ENCODE assay signal across 22 cellular contexts in genomic region chr13:96696501-96696900, GRCh38.
"Had no signal": no experiment of that assay in that cellular context is flagged by ENCODE, and none has a peak within 500 bp of the region (broad histone marks: within the 10 kb centered on the region; RNA-seq: fewer than 3 reads in every experiment).

No MANE protein-coding gene starts in this region.

- DNase-seq: cerebellar nuclear complex; dorsolateral prefrontal cortex; effector CD4-positive, alpha-beta T cell; foreskin melanocyte; glutamatergic neuron; heart right ventricle; hypothalamus; immature natural killer cell; mesenchymal stem cell; midbrain; naive thymus-derived CD4-positive, alpha-beta T cell; spleen; stimulated activated CD4-positive, alpha-beta T cell treated with anti-CD3 and anti-CD28 coated beads, Interleukin-4, amount 100 ng/mL, for 4 hours; stimulated activated naive CD8-positive, alpha-beta T cell treated with anti-CD3 and anti-CD28 coated beads, Interleukin-15, Interleukin-2, amounts not matched to agents 100 U/mL and 50 U/mL, for 24 hours; substantia nigra; testis; tibial artery had no signal

- H3K4me3 ChIP-seq: dorsolateral prefrontal cortex, heart right ventricle, lung, neural progenitor cell, prostate gland, skin epidermis, spleen, testis, tibial artery had no signal

- ATAC-seq: naive thymus-derived CD4-positive, alpha-beta T cell; stimulated activated memory B cell treated with anti-CD40 and anti-IgM and Interleukin-4, amounts not matched to agents 10 μg/mL and 1 μg/mL and 100 μg/mL, for 72 hours; stimulated activated naive CD8-positive, alpha-beta T cell treated with anti-CD3 and anti-CD28 coated beads, Interleukin-15, Interleukin-2, amounts not matched to agents 100 U/mL and 50 U/mL, for 24 hours had no signal
